ENCODE assay signal across 7 cellular contexts in the genomic region with DNA sequence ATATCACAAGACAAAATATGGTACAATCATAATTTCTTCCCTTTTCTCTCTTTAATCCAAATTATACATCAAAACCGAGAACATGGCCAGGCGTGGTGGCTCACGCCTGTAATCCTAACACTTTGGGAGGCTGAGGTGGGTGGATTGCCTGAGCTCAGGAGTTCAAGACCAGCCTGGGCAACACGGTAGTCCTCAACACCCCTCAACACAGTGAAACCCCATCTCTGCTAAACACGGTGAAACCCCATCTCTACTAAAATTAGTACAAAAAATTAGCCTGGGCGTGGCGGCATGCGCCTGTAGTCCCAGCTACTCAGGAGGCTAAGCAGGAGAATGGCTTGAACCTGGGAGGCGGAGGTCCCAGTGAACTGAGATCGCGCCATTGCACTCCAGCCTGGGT. TPM values are rescaled to one million over a fixed set of nuclear protein-coding genes. Genes with fewer than 3 reads are reported as not detected.
DNase-seq lines count a peak whose midpoint lies in the region; ATAC-seq and TF ChIP-seq lines count a peak whose summit lies in the region.
"Not testable (repeated sequence)": the region's sequence is repeated elsewhere in the genome, so short reads cannot be mapped to it uniquely, and the experiment has no call there.

No MANE protein-coding gene starts in this region.

- not testable (repeated sequence) for H3K9me3 Mint-ChIP-seq in activated CD8-positive, alpha-beta T cell treated with anti-CD3 and anti-CD28 coated beads, Interleukin-2, amount 10 ng/mL, durations not matched to agents 7 days and 5 days (ENCODE audit: insufficient read depth); MCF 10A (ENCODE audit: unreplicated experiment)

- intact Hi-C loops in IMR-90 (cut with micrococcal nuclease); MCF 10A (cut with micrococcal nuclease); lower lobe of right lung (cut with DNase I): not testable (repeated sequence)

- WGBS in IMR-90 (ENCODE audit: extremely low coverage in 2 of 2, insufficient read length in 1 of 2), 2 experiments: 96% methylated on average over 4 of the region's 11 CpGs; no CpG with 5 or more reads in 1 of the 2 experiments
- WGBS in gastroesophageal sphincter (ENCODE audit: low coverage in 1 of 2), 2 donors: 89 to 100% methylated on average over 3 to 5 of the region's 11 CpGs
- WGBS in thymus: 98% methylated on average over 11 of the region's 11 CpGs

- H3K56ac ChIP-seq in IMR-90 (ENCODE audit: extremely low read depth, insufficient read depth, low read length): not testable (repeated sequence)

- TF ChIP-seq POLR2A in IMR-90 (IDR thresholded peaks at IDR 0.05; ENCODE audit: low read depth, low read length); gastroesophageal sphincter (IDR thresholded peaks at IDR 0.05): not testable (repeated sequence)

- H3K9me1 ChIP-seq in IMR-90 (ENCODE audit: insufficient read depth, low read length): not testable (repeated sequence)

- H2AFZ ChIP-seq in IMR-90 (replicated peaks; ENCODE audit: low read length, poor library complexity): peak overlapping the region; percentile 54

- in situ Hi-C loops in IMR-90 (cut with MboI; ENCODE audit: low sequenced_read_pairs): not testable (repeated sequence)

- H3K4ac ChIP-seq in IMR-90 (ENCODE audit: low read depth, low read length): peak overlapping the region; percentile 56; the same call in 1 of the 2 replicates

- H3K4me1 Mint-ChIP-seq in activated CD8-positive, alpha-beta T cell treated with anti-CD3 and anti-CD28 coated beads, Interleukin-2, amount 10 ng/mL, durations not matched to agents 7 days and 5 days (ENCODE audit: low read depth): peaks cover 47% of the 10 kb centered on the region
- peaks cover 42% of the 10 kb centered on the region for H3K4me1 Mint-ChIP-seq in MCF 10A (ENCODE audit: insufficient read depth, unreplicated experiment)

- H3K27ac ChIP-seq in IMR-90 (ENCODE audit: insufficient read depth, low read length): not testable (repeated sequence)
- H3K27ac ChIP-seq in gastroesophageal sphincter: peak overlapping the region; percentile 52 to 78 (median 62)
- H3K27ac ChIP-seq in lower lobe of right lung: peak overlapping the region; percentile 59
- peak overlapping the region; percentile 12 for H3K27ac ChIP-seq in thymus (ENCODE audit: low read depth)

- not testable (repeated sequence) for H3K9ac ChIP-seq in IMR-90 (ENCODE audit: low read depth, low read length)
- H3K9ac ChIP-seq in skeletal muscle satellite cell (ENCODE audit: low read depth, low read length): peak overlapping the region; percentile 61

- not testable (repeated sequence) for H3K36me3 Mint-ChIP-seq in activated CD8-positive, alpha-beta T cell treated with anti-CD3 and anti-CD28 coated beads, Interleukin-2, amount 10 ng/mL, durations not matched to agents 7 days and 5 days (ENCODE audit: low read depth); MCF 10A (ENCODE audit: insufficient read depth, unreplicated experiment)

- H4K5ac ChIP-seq in IMR-90 (ENCODE audit: low read depth, low read length): not testable (repeated sequence)

- H3K4me3 Mint-ChIP-seq in activated CD8-positive, alpha-beta T cell treated with anti-CD3 and anti-CD28 coated beads, Interleukin-2, amount 10 ng/mL, durations not matched to agents 7 days and 5 days; MCF 10A (ENCODE audit: unreplicated experiment): not testable (repeated sequence)

- ATAC-seq in IMR-90 (ENCODE audit: low read depth); activated CD8-positive, alpha-beta T cell treated with anti-CD3 and anti-CD28 coated beads, Interleukin-2, amount 10 ng/mL, durations not matched to agents 7 days and 5 days; gastroesophageal sphincter; lower lobe of right lung: not testable (repeated sequence)

- not testable (repeated sequence) for H4K20me1 ChIP-seq in IMR-90 (ENCODE audit: insufficient read depth, low read length)

- peak overlapping the region in 1 of 2 experiments; percentile 86; a peak in 3 of 4 replicates for H4K8ac ChIP-seq in IMR-90 (ENCODE audit: low read depth in 2 of 2, low read length in 2 of 2)

- peak overlapping the region; percentile 90 for H2BK5ac ChIP-seq in IMR-90 (ENCODE audit: low read depth, low read length, poor library complexity, severe bottlenecking)

- CTCF ChIA-PET in IMR-90 (lab: Yijun Ruan, JAX) (interaction anchor here (0.8 to 1.3 kb wide), 2 partner anchors 33 kb away, joined by 3 to 4 read pairs; partner anchors contain the start of gene ARL4A), MCF 10A (lab: Yijun Ruan, JAX) (interaction anchor here (0.7 to 1.7 kb wide), 3 partner anchors 9 to 33 kb away, joined by 3 to 5 read pairs (median 3); partner anchors contain the start of gene ARL4A)
- CTCF ChIA-PET in activated CD8-positive, alpha-beta T cell treated with anti-CD3 and anti-CD28 coated beads, Interleukin-2, amount 10 ng/mL, durations not matched to agents 7 days and 5 days (lab: Charles Lee): interaction anchor here (0.6 to 1.9 kb wide), 2 partner anchors 10 to 33 kb away, joined by 3 to 9 read pairs; partner anchors contain the start of gene ARL4A

- H4K91ac ChIP-seq in IMR-90 (ENCODE audit: insufficient read depth, low read depth, low read length): peak overlapping the region; percentile 57; the same call in 1 of the 2 replicates

- not testable (repeated sequence) for H3K18ac ChIP-seq in IMR-90 (ENCODE audit: low read depth, low read length)

- not testable (repeated sequence) for H3K27me3 Mint-ChIP-seq in activated CD8-positive, alpha-beta T cell treated with anti-CD3 and anti-CD28 coated beads, Interleukin-2, amount 10 ng/mL, durations not matched to agents 7 days and 5 days (ENCODE audit: low read depth); MCF 10A (ENCODE audit: insufficient read depth, unreplicated experiment)

- BruUV-seq in IMR-90 (replicated peaks; lab: Mats Ljungman, UMichigan); MCF 10A (replicated peaks; lab: Mats Ljungman, UMichigan): not testable (repeated sequence)

- TF ChIP-seq CTCF in IMR-90 (conservative IDR thresholded peaks at IDR 0.05; ENCODE audit: low read depth, low read length); MCF 10A (IDR thresholded peaks at IDR 0.05; ENCODE audit: unreplicated experiment); gastroesophageal sphincter (IDR thresholded peaks at IDR 0.05); lower lobe of right lung (IDR thresholded peaks at IDR 0.05): not testable (repeated sequence)

- not testable (repeated sequence) for H3K4me3 ChIP-seq in IMR-90 (ENCODE audit: insufficient read depth, low read depth, low read length); gastroesophageal sphincter; lower lobe of right lung; skeletal muscle satellite cell (ENCODE audit: low read length); thymus (ENCODE audit: low read length)

- H3K27ac Mint-ChIP-seq in activated CD8-positive, alpha-beta T cell treated with anti-CD3 and anti-CD28 coated beads, Interleukin-2, amount 10 ng/mL, durations not matched to agents 7 days and 5 days: peak overlapping the region; percentile 65
- H3K27ac Mint-ChIP-seq in MCF 10A (ENCODE audit: low read depth, unreplicated experiment): peak overlapping the region; percentile 92

- H3K27me3 ChIP-seq in IMR-90 (ENCODE audit: control insufficient read depth, insufficient read depth, low read length); gastroesophageal sphincter; lower lobe of right lung (ENCODE audit: low read depth); skeletal muscle satellite cell (ENCODE audit: control insufficient read depth, insufficient read depth, low read length); thymus (ENCODE audit: control insufficient read depth, insufficient read depth): not testable (repeated sequence)

- DNase-seq in IMR-90; activated CD8-positive, alpha-beta T cell treated with anti-CD3 and anti-CD28 coated beads, Interleukin-2, amount 10 ng/mL, durations not matched to agents 7 days and 5 days; MCF 10A (ENCODE audit: unreplicated experiment); lower lobe of right lung: not testable (repeated sequence)

- H2AK9ac ChIP-seq in IMR-90 (replicated peaks; ENCODE audit: low read depth, low read length, poor library complexity): not testable (repeated sequence)

- H3K4me2 ChIP-seq in IMR-90 (ENCODE audit: low read depth, low read length); skeletal muscle satellite cell (ENCODE audit: low read length): not testable (repeated sequence)

- H2BK20ac ChIP-seq in IMR-90 (ENCODE audit: low read depth, low read length): peak overlapping the region; percentile 89; the same call in 1 of the 2 replicates

- TF ChIP-seq RAD21 in IMR-90 (IDR thresholded peaks at IDR 0.05; ENCODE audit: low read length): not testable (repeated sequence)

- H3K14ac ChIP-seq in IMR-90 (replicated peaks; ENCODE audit: low read depth, low read length): peak overlapping the region; percentile 80; the same call in 1 of the 2 replicates

- dilution Hi-C loops in IMR-90 (cut with HindIII; ENCODE audit: low sequenced_read_pairs, unreplicated experiment): not testable (repeated sequence)

- H3K36me3 ChIP-seq in IMR-90 (ENCODE audit: control insufficient read depth, insufficient read depth, low read length); gastroesophageal sphincter; lower lobe of right lung; skeletal muscle satellite cell (ENCODE audit: insufficient read depth, low read length); thymus (ENCODE audit: control insufficient read depth, insufficient read depth): not testable (repeated sequence)

- 0 out of 3 replicates have a peak overlapping the region, but pooled peaks have one; percentile 41 for H2BK15ac ChIP-seq in IMR-90 (ENCODE audit: low read depth, low read length)

- H2AK5ac ChIP-seq in IMR-90 (ENCODE audit: low read depth, low read length): not testable (repeated sequence)

- peak overlapping the region; percentile 50; the same call in 1 of the 2 replicates for H3K23ac ChIP-seq in IMR-90 (ENCODE audit: low read depth, low read length)

- not testable (repeated sequence) for H3K4me1 ChIP-seq in IMR-90 (ENCODE audit: control insufficient read depth, insufficient read depth, low read length); thymus (ENCODE audit: control insufficient read depth, insufficient read depth, low read length)
- H3K4me1 ChIP-seq in gastroesophageal sphincter (peaks cover 7 to 56% (median 22%) of the 10 kb centered on the region in 3 donors), lower lobe of right lung (peaks cover 33% of the 10 kb centered on the region), skeletal muscle satellite cell (ENCODE audit: control insufficient read depth, insufficient read depth, low read length) (peaks cover 39% of the 10 kb centered on the region)

- H3K79me1 ChIP-seq in IMR-90 (ENCODE audit: low read depth in 1 of 2, low read length in 2 of 2): not testable (repeated sequence)

- H3K9me3 ChIP-seq in IMR-90 (ENCODE audit: control insufficient read depth, insufficient read depth, low read length); gastroesophageal sphincter; lower lobe of right lung; skeletal muscle satellite cell (replicated peaks; ENCODE audit: low read length); thymus (ENCODE audit: control insufficient read depth): not testable (repeated sequence)

- POLR2A ChIA-PET in IMR-90 (lab: Charles Lee; ENCODE audit: unreplicated experiment); activated CD8-positive, alpha-beta T cell treated with anti-CD3 and anti-CD28 coated beads, Interleukin-2, amount 10 ng/mL, durations not matched to agents 7 days and 5 days (lab: Charles Lee): not testable (repeated sequence)
- POLR2A ChIA-PET in MCF 10A (lab: Yijun Ruan, JAX): interaction anchor here (0.9 to 10.7 kb wide), 9 partner anchors 11 to 304 kb away, joined by 3 to 159 read pairs (median 4); partner anchors contain the start of gene ARL4A

- H2BK120ac ChIP-seq in IMR-90 (ENCODE audit: low read depth, low read length): peak overlapping the region; percentile 57; the same call in 1 of the 2 replicates

- not testable (repeated sequence) for TF ChIP-seq EP300 in gastroesophageal sphincter (IDR thresholded peaks at IDR 0.05)

RNA-seq across cellular contexts. Expression of gene ARL4A, which starts 33.0 kb away (rescaled TPM):
- total RNA-seq in IMR-90 (2012; rRNA removed): 22.4 and 48.0 TPM in 2 replicates
- 7.9 and 13.7 TPM in 2 replicates for polyA plus RNA-seq in IMR-90 (2012; rRNA removed)
- 2.2 TPM in 2 replicates for polyA plus RNA-seq in IMR-90 (2012; cell fraction: cytosol; rRNA removed)
- polyA plus RNA-seq in IMR-90 (2012; cell fraction: nucleus; rRNA removed; ENCODE audit: low replicate concordance): 1.4 and 4.4 TPM in 2 replicates
- total RNA-seq in activated CD8-positive, alpha-beta T cell treated with anti-CD3 and anti-CD28 coated beads, Interleukin-2, amount 10 ng/mL, durations not matched to agents 7 days and 5 days: 10 to 100 TPM; 15.8 to 16.2 TPM
- 30.7 and 42.6 TPM in 2 replicates for total RNA-seq in MCF 10A (2022)
- 10 to 100 TPM; 34.9 to 69.5 (median 45.0) TPM for total RNA-seq in gastroesophageal sphincter
- total RNA-seq in lower lobe of right lung: 44.8 TPM
- 22.9 and 31.4 TPM in 2 replicates for total RNA-seq in skeletal muscle satellite cell (2012; rRNA removed)
- 70.3 TPM for polyA plus RNA-seq in thymus
